11 cellular contexts compared by ENCODE assay signal in genomic region chr9:107389617-107390071, GRCh38.
DNase-seq lines count a peak whose midpoint lies in the region; ATAC-seq and TF ChIP-seq lines count a peak whose summit lies in the region.
"Had no signal": no experiment of that assay in that cellular context is flagged by ENCODE, and none has a peak within 500 bp of the region (broad histone marks: within the 10 kb centered on the region; RNA-seq: fewer than 3 reads in every experiment).

No MANE protein-coding gene starts in this region.

- H3K9me3 ChIP-seq in breast epithelium (no peaks in the 10 kb centered on the region), skeletal muscle tissue (ENCODE audit: control insufficient read depth in 3 of 3, low read length in 3 of 3) (no peaks in the 10 kb centered on the region)

- H3K4me1 ChIP-seq in breast epithelium (peaks cover 12 to 16% of the 10 kb centered on the region in 2 donors), skeletal muscle tissue (ENCODE audit: control insufficient read depth in 3 of 3, insufficient read depth in 3 of 3, low read length in 3 of 3) (peaks cover 28 to 35% (median 30%) of the 10 kb centered on the region in 3 donors)

- peak in 1 of 3 donors; percentile 7 for TF ChIP-seq CTCF in breast epithelium (IDR thresholded peaks at IDR 0.05)

- H3K27me3 ChIP-seq in breast epithelium (no peaks in the 10 kb centered on the region), skeletal muscle tissue (ENCODE audit: control insufficient read depth in 3 of 3, insufficient read depth in 3 of 3, low read length in 3 of 3) (no peaks in the 10 kb centered on the region)

- H3K27ac ChIP-seq in breast epithelium (peak overlapping the region; percentile 91 to 94), skeletal muscle tissue (ENCODE audit: low read depth, low read length) (peak overlapping the region; percentile 15)

- DNase-seq in GM03348 (ENCODE audit: low spot score) (peak; percentile 79), breast epithelium (ENCODE audit: low spot score in 2 of 2) (peak; percentile 62 to 92), left ventricle myocardium superior (peak; percentile 69), COLO668 (lab: John Stamatoyannopoulos, UW; ENCODE audit: unreplicated experiment) (no peak), NAMALWA (ENCODE audit: low spot score) (no peak), SK-N-DZ (ENCODE audit: low spot score) (no peak)
- DNase-seq: NCI-H1105 treated with DMSO at 0.1 percent for 48 hours, posterior cingulate gyrus had no signal

- peak; percentile 83 for ATAC-seq in left ventricle myocardium superior
- no peak for ATAC-seq in GM18870 (IDR thresholded peaks at IDR 0.05; ENCODE audit: unreplicated experiment)
- ATAC-seq: GM23338 had no signal

- TF ChIP-seq POLR2A in breast epithelium (IDR thresholded peaks at IDR 0.05), result no peak

- intact Hi-C loops in breast epithelium (cut with DNase I; ENCODE audit: low total_unique reads), result no loop called here
- intact Hi-C loops in left ventricle myocardium superior (cut with micrococcal nuclease), result no loop called here

- H3K36me3 ChIP-seq in breast epithelium, result no peaks in the 10 kb centered on the region
- no peaks in the 10 kb centered on the region for H3K36me3 ChIP-seq in skeletal muscle tissue (ENCODE audit: control insufficient read depth in 3 of 3, insufficient read depth in 3 of 3, low read length in 3 of 3)

- H3K4me3 ChIP-seq in breast epithelium (peak overlapping the region in 1 of 3 donors; percentile 28), skeletal muscle tissue (ENCODE audit: low read length in 3 of 3) (no peak overlapping the region)
- H3K4me3 ChIP-seq: GM23338 had no signal

- no peak overlapping the region for H3K9ac ChIP-seq in skeletal muscle tissue (ENCODE audit: low read depth in 1 of 3, low read length in 3 of 3)

Comparison
In these comparisons a context has a peak if more than half of its experiments do, and no peak if none do; other contexts are left out.
1. DNase-seq: peak in GM03348 (single experiment), breast epithelium (2 of 2) and left ventricle myocardium superior (single experiment); none in COLO668 (single experiment), NAMALWA (single experiment) and SK-N-DZ (single experiment).